12 cellular contexts compared by ENCODE assay signal in the genomic region with DNA sequence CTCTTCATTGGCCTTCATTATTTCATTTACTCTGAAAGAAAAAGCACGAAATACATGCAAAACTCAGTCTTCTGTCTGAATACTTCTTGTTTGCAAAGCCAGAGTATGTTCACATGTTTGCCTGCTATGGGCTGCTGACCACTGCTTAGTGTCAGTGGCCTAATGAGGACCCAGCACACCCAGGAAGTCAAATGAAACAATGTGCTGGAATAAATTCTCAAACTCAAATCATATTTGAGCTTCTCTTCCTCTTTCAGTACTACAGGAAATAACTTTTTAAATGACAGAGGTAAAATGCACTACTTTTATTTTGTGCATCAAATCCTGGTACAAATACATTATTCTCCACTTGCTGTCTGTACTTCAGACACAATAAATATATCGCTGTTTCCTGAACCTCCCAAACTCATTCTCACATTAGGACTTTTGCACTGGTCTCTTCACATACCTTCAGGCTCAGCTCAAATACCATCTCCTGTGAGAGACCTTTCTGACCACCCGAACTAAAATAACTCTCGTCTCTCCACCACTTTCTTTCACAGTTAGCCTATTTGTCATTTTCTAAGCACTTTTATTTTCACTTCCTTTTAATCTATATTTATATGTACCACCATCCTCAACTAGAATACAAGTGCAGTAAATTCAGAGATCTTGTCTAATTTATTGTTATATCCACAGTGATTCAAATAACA.
A peak's percentile ranks its signal among the peaks of the same experiment; 100 is the strongest.
DNase-seq lines count a peak whose midpoint lies in the region; ATAC-seq and TF ChIP-seq lines count a peak whose summit lies in the region.
"Had no signal": no experiment of that assay in that cellular context is flagged by ENCODE, and none has a peak within 500 bp of the region (broad histone marks: within the 10 kb centered on the region; RNA-seq: fewer than 3 reads in every experiment).

No MANE protein-coding gene starts in this region.

- no peak overlapping the region for H3K27ac Mint-ChIP-seq in activated T-helper 17 cell treated with anti-CD3 and anti-CD28 coated beads, Interleukin-2, amount 50 U/mL, for 72 hours
- H3K27ac Mint-ChIP-seq: activated CD4-positive, alpha-beta memory T cell treated with anti-CD3 and anti-CD28 coated beads for 36 hours had no signal

- no peak overlapping the region for H3K4me3 Mint-ChIP-seq in activated T-helper 17 cell treated with anti-CD3 and anti-CD28 coated beads, Interleukin-2, amount 50 U/mL, for 72 hours
- H3K4me3 Mint-ChIP-seq: activated CD4-positive, alpha-beta memory T cell treated with anti-CD3 and anti-CD28 coated beads for 36 hours had no signal

- H3K27me3 Mint-ChIP-seq in activated T-helper 17 cell treated with anti-CD3 and anti-CD28 coated beads, Interleukin-2, amount 50 U/mL, for 72 hours: no peaks in the 10 kb centered on the region
- H3K27me3 Mint-ChIP-seq: activated CD4-positive, alpha-beta memory T cell treated with anti-CD3 and anti-CD28 coated beads for 36 hours had no signal

- peak; percentile 97 for ATAC-seq in GM18909 (IDR thresholded peaks at IDR 0.05; ENCODE audit: poor library complexity, unreplicated experiment)
- peak; percentile 92 for ATAC-seq in HG02571 (IDR thresholded peaks at IDR 0.05; ENCODE audit: unreplicated experiment)
- ATAC-seq in HG03378 (IDR thresholded peaks at IDR 0.05; ENCODE audit: unreplicated experiment): peak; percentile 97
- no peak for ATAC-seq in activated T-helper 17 cell treated with anti-CD3 and anti-CD28 coated beads, Interleukin-2, amount 50 U/mL, for 72 hours (replicated peaks)

- 46 to 54% (median 53%) methylated on average over 4 of the region's 4 CpGs for WGBS in spleen, 5 donors

- no peaks in the 10 kb centered on the region for H3K9me3 Mint-ChIP-seq in activated T-helper 17 cell treated with anti-CD3 and anti-CD28 coated beads, Interleukin-2, amount 50 U/mL, for 72 hours
- H3K9me3 Mint-ChIP-seq: activated CD4-positive, alpha-beta memory T cell treated with anti-CD3 and anti-CD28 coated beads for 36 hours had no signal

- H3K27ac ChIP-seq in spleen: peak overlapping the region in 7 of 8 donors; percentile 29 to 79 (median 65)
- no peak overlapping the region for H3K27ac ChIP-seq in SJCRH30
- H3K27ac ChIP-seq: SJSA1, thoracic aorta had no signal

- DNase-seq in spleen (no peak), SJCRH30 (no peak), NCI-H187 (lab: John Stamatoyannopoulos, UW) (no peak)
- DNase-seq: activated CD4-positive, alpha-beta memory T cell treated with anti-CD3 and anti-CD28 coated beads for 36 hours; NCI-H187 treated with DMSO at 0.1 percent for 48 hours; stimulated activated CD4-positive, alpha-beta T cell treated with anti-CD3 and anti-CD28 coated beads, Interleukin-1b, Interleukin-23, amount 100 ng/mL, for 48 hours had no signal

- H3K36me3 Mint-ChIP-seq in activated T-helper 17 cell treated with anti-CD3 and anti-CD28 coated beads, Interleukin-2, amount 50 U/mL, for 72 hours (ENCODE audit: low read depth): no peaks in the 10 kb centered on the region
- H3K36me3 Mint-ChIP-seq: activated CD4-positive, alpha-beta memory T cell treated with anti-CD3 and anti-CD28 coated beads for 36 hours had no signal

- intact Hi-C loops in spleen (cut with DNase I; ENCODE audit: low total_unique reads): no loop called here

- no peaks in the 10 kb centered on the region for H3K4me1 Mint-ChIP-seq in activated T-helper 17 cell treated with anti-CD3 and anti-CD28 coated beads, Interleukin-2, amount 50 U/mL, for 72 hours

- no peak for TF ChIP-seq CTCF in spleen (IDR thresholded peaks at IDR 0.05 in 8 of 11, conservative IDR thresholded peaks at IDR 0.05 in 3 of 11)

- H3K36me3 ChIP-seq in spleen (no peaks in the 10 kb centered on the region), SJCRH30 (no peaks in the 10 kb centered on the region)
- H3K36me3 ChIP-seq: SJSA1, thoracic aorta had no signal

- peak overlapping the region in 1 of 8 donors; percentile 31 for H3K4me3 ChIP-seq in spleen
- no peak overlapping the region for H3K4me3 ChIP-seq in SJCRH30
- H3K4me3 ChIP-seq: SJSA1, thoracic aorta had no signal

- H3K27me3 ChIP-seq in spleen (replicated peaks in 1 of 7): no peaks in the 10 kb centered on the region
- H3K27me3 ChIP-seq in SJCRH30: peaks cover 8% of the 10 kb centered on the region; the same call in 1 of the 2 replicates
- H3K27me3 ChIP-seq: SJSA1 had no signal

- TF ChIP-seq POLR2A in spleen (IDR thresholded peaks at IDR 0.05): no peak

- no peaks in the 10 kb centered on the region for H3K9me3 ChIP-seq in spleen
- H3K9me3 ChIP-seq in SJCRH30 (replicated peaks): no peaks in the 10 kb centered on the region
- H3K9me3 ChIP-seq: SJSA1, thoracic aorta had no signal

- H3K4me1 ChIP-seq in spleen (peaks cover 0 to 15% (median 2%) of the 10 kb centered on the region in 6 donors), SJCRH30 (no peaks in the 10 kb centered on the region)
- H3K4me1 ChIP-seq: SJSA1 had no signal
